Comparison of ENCODE assay signal across 1 cellular context in the genomic region with DNA sequence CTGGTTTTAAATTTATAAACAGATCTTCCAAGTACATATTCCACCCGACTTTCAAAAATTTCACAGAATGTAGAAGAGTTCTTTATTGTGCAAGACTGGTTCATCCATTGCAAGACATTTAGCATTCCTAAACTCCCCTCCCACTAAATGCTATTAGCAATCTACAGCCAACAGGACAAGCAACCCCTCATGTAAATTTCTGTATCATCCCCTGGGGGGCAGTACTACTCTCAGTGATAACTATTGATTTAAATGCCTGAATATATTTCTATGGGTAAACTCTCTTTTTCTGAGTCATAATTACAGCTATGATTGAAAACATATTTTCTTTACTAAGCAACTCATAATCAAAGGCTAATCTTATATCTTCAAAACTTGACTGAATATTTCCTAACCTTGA.
TF ChIP-seq lines count a peak whose summit lies in the region.

No MANE protein-coding gene starts in this region.

TF ChIP-seq in GM12878, 131 proteins besides CTCF, POLR2A, EP300 and RAD21:
- TF ChIP-seq SPI1 (IDR thresholded peaks at IDR 0.05; ENCODE audit: borderline replicate concordance, insufficient read depth, low read depth, low read length) (no peak), SMAD5 (IDR thresholded peaks at IDR 0.05; ENCODE audit: low read depth) (no peak), MEF2A (IDR thresholded peaks at IDR 0.05; ENCODE audit: insufficient read depth, low read depth, low read length) (no peak), HCFC1 (IDR thresholded peaks at IDR 0.05; ENCODE audit: low read length) (no peak), WRNIP1 (IDR thresholded peaks at IDR 0.05; ENCODE audit: borderline replicate concordance, low read depth, low read length) (no peak), SUPT20H (IDR thresholded peaks at IDR 0.05; ENCODE audit: borderline replicate concordance, control insufficient read depth, low read depth, low read length) (no peak), SMAD1 (IDR thresholded peaks at IDR 0.05; ENCODE audit: low read depth, partially characterized antibody) (no peak), SMC3 (IDR thresholded peaks at IDR 0.05; ENCODE audit: borderline replicate concordance, low read length) (0 out of 2 replicates have a peak, but pooled peaks have one; percentile 40)
